Comparison of ENCODE assay signal across 14 cellular contexts in genomic region chr2:73925033-73925704, GRCh38. TPM values are rescaled to one million over a fixed set of nuclear protein-coding genes. Genes with fewer than 3 reads are reported as not detected.
DNase-seq lines count a peak whose midpoint lies in the region; ATAC-seq and TF ChIP-seq lines count a peak whose summit lies in the region.
"Had no signal": no experiment of that assay in that cellular context is flagged by ENCODE, and none has a peak within 500 bp of the region (broad histone marks: within the 10 kb centered on the region; RNA-seq: fewer than 3 reads in every experiment).

No MANE protein-coding gene starts in this region.

- H3K36me3 ChIP-seq in mammary epithelial cell (ENCODE audit: insufficient read depth, low read length) (no peaks in the 10 kb centered on the region), esophagus (ENCODE audit: control insufficient read depth in 2 of 2, insufficient read depth in 2 of 2, low read length in 1 of 2) (no peaks in the 10 kb centered on the region), suprapubic skin (no peaks in the 10 kb centered on the region)

- no peak for ATAC-seq in HG03520 (IDR thresholded peaks at IDR 0.05; ENCODE audit: unreplicated experiment)
- ATAC-seq in GM18505 (IDR thresholded peaks at IDR 0.05; ENCODE audit: unreplicated experiment), result no peak
- ATAC-seq in GM21576 (IDR thresholded peaks at IDR 0.05; ENCODE audit: unreplicated experiment), result no peak

- no peak for TF ChIP-seq EP300 in suprapubic skin (IDR thresholded peaks at IDR 0.05)

- H3K27me3 Mint-ChIP-seq in MCF 10A (ENCODE audit: insufficient read depth, unreplicated experiment), result no peaks in the 10 kb centered on the region
- H3K27me3 Mint-ChIP-seq: central memory CD8-positive, alpha-beta T cell had no signal

- H3K27ac Mint-ChIP-seq in MCF 10A (ENCODE audit: low read depth, unreplicated experiment), result no peak overlapping the region
- H3K27ac Mint-ChIP-seq: nephron progenitor cell had no signal

- H3K27ac ChIP-seq in mammary epithelial cell (ENCODE audit: insufficient read depth, low read depth, low read length), result peak overlapping the region; percentile 97
- H3K27ac ChIP-seq in esophagus (ENCODE audit: low read depth in 2 of 2, low read length in 1 of 2), result peak overlapping the region; percentile 72 to 73
- H3K27ac ChIP-seq in suprapubic skin, result peak overlapping the region; percentile 90

- no peak overlapping the region for H3K4me3 Mint-ChIP-seq in MCF 10A (ENCODE audit: unreplicated experiment)

- POLR2A ChIA-PET in MCF 10A (lab: Yijun Ruan, JAX), result interaction anchor here (0.6 to 1.7 kb wide), 19 partner anchors 8 to 605 kb away, joined by 3 to 7 read pairs (median 5); partner anchors contain the start of genes AUP1, HTRA2, MOB1A and STAMBP

- H3K27me3 ChIP-seq in mammary epithelial cell (ENCODE audit: insufficient read depth, low read length) (no peaks in the 10 kb centered on the region), esophagus (ENCODE audit: control insufficient read depth in 1 of 2, insufficient read depth in 2 of 2, low read length in 2 of 2) (no peaks in the 10 kb centered on the region), suprapubic skin (peaks cover 7% of the 10 kb centered on the region)
- H3K27me3 ChIP-seq: BLaER1 had no signal

- TF ChIP-seq POLR2A in suprapubic skin (IDR thresholded peaks at IDR 0.05) (no peak), GM18505 (IDR thresholded peaks at IDR 0.05; ENCODE audit: borderline replicate concordance, extremely low read depth, insufficient read depth, insufficient read length) (no peak)

- peaks cover 31% of the 10 kb centered on the region for H3K4me1 ChIP-seq in mammary epithelial cell (ENCODE audit: insufficient read depth, low read length)
- H3K4me1 ChIP-seq in esophagus (ENCODE audit: control insufficient read depth in 2 of 2, insufficient read depth in 2 of 2, low read length in 1 of 2), result peaks cover 0 to 4% of the 10 kb centered on the region in 2 donors
- H3K4me1 ChIP-seq in suprapubic skin, result peaks cover 41% of the 10 kb centered on the region

- H3K36me3 Mint-ChIP-seq in MCF 10A (ENCODE audit: insufficient read depth, unreplicated experiment), result peaks cover 5% of the 10 kb centered on the region

- H3K9me3 ChIP-seq in mammary epithelial cell (replicated peaks; ENCODE audit: insufficient read depth, low read length) (no peaks in the 10 kb centered on the region), esophagus (ENCODE audit: control insufficient read depth in 2 of 2, insufficient read depth in 1 of 2, low read depth in 1 of 2, low read length in 1 of 2) (no peaks in the 10 kb centered on the region), suprapubic skin (no peaks in the 10 kb centered on the region)
- H3K9me3 ChIP-seq: BLaER1 had no signal

- in situ Hi-C loops in mammary epithelial cell (cut with MboI; ENCODE audit: low sequenced_read_pairs in 2 of 2), result loop anchor here in 1 of 2 donors (10.0 kb wide), 1 partner anchor 70 kb away; no protein-coding TSS in a partner anchor

- no peak for TF ChIP-seq CTCF in mammary epithelial cell (conservative IDR thresholded peaks at IDR 0.05 in 1 of 2, IDR thresholded peaks at IDR 0.05 in 1 of 2; ENCODE audit: extremely low read depth in 1 of 2, insufficient read depth in 1 of 2, low read depth in 1 of 2, low read length in 2 of 2)
- no peak for TF ChIP-seq CTCF in MCF 10A (IDR thresholded peaks at IDR 0.05; ENCODE audit: unreplicated experiment)
- no peak for TF ChIP-seq CTCF in suprapubic skin (IDR thresholded peaks at IDR 0.05)

- H3K9me3 Mint-ChIP-seq in MCF 10A (ENCODE audit: unreplicated experiment), result no peaks in the 10 kb centered on the region
- H3K9me3 Mint-ChIP-seq: central memory CD8-positive, alpha-beta T cell had no signal

- H3K79me2 ChIP-seq in mammary epithelial cell (ENCODE audit: insufficient read depth, low read length), result peaks cover 33% of the 10 kb centered on the region

- WGBS in mammary epithelial cell (ENCODE audit: low coverage, missing lambda C conversion rate), result 98% methylated on average over 7 of the region's 7 CpGs
- WGBS in esophagus, 2 donors, result 59 to 69% methylated on average over 7 of the region's 7 CpGs
- WGBS in suprapubic skin, result 63% methylated on average over 7 of the region's 7 CpGs

- no peaks in the 10 kb centered on the region for H4K20me1 ChIP-seq in mammary epithelial cell (ENCODE audit: insufficient read depth, low read length)

- no peak overlapping the region for H3K4me2 ChIP-seq in mammary epithelial cell (ENCODE audit: insufficient read depth, low read depth, low read length)

- intact Hi-C loops in mammary epithelial cell (cut with micrococcal nuclease), result loop anchor here (5.0 kb wide), 2 partner anchors 68 to 77 kb away; no protein-coding TSS in a partner anchor
- intact Hi-C loops in MCF 10A (cut with micrococcal nuclease), result no loop called here

- no peak overlapping the region for H3K9ac ChIP-seq in mammary epithelial cell (ENCODE audit: insufficient read depth, low read length)
- H3K9ac ChIP-seq: BLaER1 had no signal

- H2AFZ ChIP-seq in mammary epithelial cell (ENCODE audit: low read depth, low read length), result peak overlapping the region; percentile 55

- DNase-seq in mammary epithelial cell, result no peak
- DNase-seq in MCF 10A (ENCODE audit: unreplicated experiment), result no peak
- DNase-seq in NOMO-1 treated with DMSO at 0.1 percent for 48 hours (lab: John Stamatoyannopoulos, UW; ENCODE audit: unreplicated experiment), result peak; percentile 30
- DNase-seq in suprapubic skin (ENCODE audit: low spot score in 2 of 2), result no peak
- DNase-seq: activated gamma-delta T cell treated with Interleukin-2 at 50 U/mL for 16 hours, NCI-H2107, nephron progenitor cell, Right ventricle myocardium superior had no signal

- BruUV-seq in mammary epithelial cell (replicated peaks; lab: Mats Ljungman, UMichigan) (no TSS peak), MCF 10A (replicated peaks; lab: Mats Ljungman, UMichigan) (no TSS peak)

- CTCF ChIA-PET in mammary epithelial cell (lab: Charles Lee; ENCODE audit: low non-redundant PET), result no interaction called here
- CTCF ChIA-PET in MCF 10A (lab: Yijun Ruan, JAX), result interaction anchor here (0.5 to 0.7 kb wide), 5 partner anchors 10 to 195 kb away, joined by 3 to 4 read pairs (median 3); no protein-coding TSS in a partner anchor

- dilution Hi-C loops in mammary epithelial cell (cut with HindIII; ENCODE audit: low sequenced_read_pairs), result no loop called here

- peaks cover 32% of the 10 kb centered on the region for H3K4me1 Mint-ChIP-seq in MCF 10A (ENCODE audit: insufficient read depth, unreplicated experiment)

- no peak overlapping the region for H3K4me3 ChIP-seq in mammary epithelial cell (replicated peaks in 1 of 3; ENCODE audit: insufficient read depth in 1 of 3, low read depth in 2 of 3, low read length in 3 of 3)
- no peak overlapping the region for H3K4me3 ChIP-seq in esophagus (ENCODE audit: low read depth in 1 of 2, low read length in 2 of 2)
- no peak overlapping the region for H3K4me3 ChIP-seq in suprapubic skin

RNA-seq across cellular contexts. Expression of gene DGUOK, which starts 1.5 kb away (rescaled TPM):
- 10 to 100 TPM; 56.3 to 78.2 TPM for total RNA-seq in mammary epithelial cell
- polyA plus RNA-seq in mammary epithelial cell, result 96.6 TPM
- 80.2 TPM for polyA minus RNA-seq in mammary epithelial cell
- 74.4 and 92.3 TPM in 2 replicates for total RNA-seq in MCF 10A (2022)
- 10 to 100 TPM; 42.8 to 45.6 TPM for polyA plus RNA-seq in esophagus
- total RNA-seq in suprapubic skin, result 10 to 100 TPM; 26.2 to 74.9 (median 48.1) TPM

RNA-seq across cellular contexts. Expression of gene ACTG2, which starts 32.4 kb away (rescaled TPM):
- 100 to 1,000 TPM in 1 of 2 donors, 1 to 10 TPM in 1; 2.2 to 365 TPM for total RNA-seq in mammary epithelial cell
- polyA plus RNA-seq in mammary epithelial cell, result 1.0 TPM
- not detected for polyA minus RNA-seq in mammary epithelial cell
- total RNA-seq in MCF 10A (2022), result not detected in 2 replicates
- polyA plus RNA-seq in esophagus, result 100 to 1,000 TPM; 343 to 660 TPM
- total RNA-seq in suprapubic skin, result 10 to 100 TPM in 3 of 4 donors, 1 to 10 TPM in 1; 9.4 to 43.5 (median 20.7) TPM

RNA-seq across cellular contexts. Expression of gene TET3, which starts 59.5 kb away (rescaled TPM):
- total RNA-seq in mammary epithelial cell (10 to 100 TPM in 1 of 2 donors, 1 to 10 TPM in 1; 6.0 to 14.9 TPM), MCF 10A (2022) (15.0 and 17.5 TPM in 2 replicates), suprapubic skin (10 to 100 TPM; 53.6 to 75.3 (median 58.4) TPM)
- polyA plus RNA-seq in mammary epithelial cell (3.1 TPM), esophagus (1 to 10 TPM; 4.5 to 6.7 TPM)
- polyA minus RNA-seq in mammary epithelial cell, result 16.0 TPM
